Comparison of ENCODE assay signal across 14 cellular contexts in the genomic region with DNA sequence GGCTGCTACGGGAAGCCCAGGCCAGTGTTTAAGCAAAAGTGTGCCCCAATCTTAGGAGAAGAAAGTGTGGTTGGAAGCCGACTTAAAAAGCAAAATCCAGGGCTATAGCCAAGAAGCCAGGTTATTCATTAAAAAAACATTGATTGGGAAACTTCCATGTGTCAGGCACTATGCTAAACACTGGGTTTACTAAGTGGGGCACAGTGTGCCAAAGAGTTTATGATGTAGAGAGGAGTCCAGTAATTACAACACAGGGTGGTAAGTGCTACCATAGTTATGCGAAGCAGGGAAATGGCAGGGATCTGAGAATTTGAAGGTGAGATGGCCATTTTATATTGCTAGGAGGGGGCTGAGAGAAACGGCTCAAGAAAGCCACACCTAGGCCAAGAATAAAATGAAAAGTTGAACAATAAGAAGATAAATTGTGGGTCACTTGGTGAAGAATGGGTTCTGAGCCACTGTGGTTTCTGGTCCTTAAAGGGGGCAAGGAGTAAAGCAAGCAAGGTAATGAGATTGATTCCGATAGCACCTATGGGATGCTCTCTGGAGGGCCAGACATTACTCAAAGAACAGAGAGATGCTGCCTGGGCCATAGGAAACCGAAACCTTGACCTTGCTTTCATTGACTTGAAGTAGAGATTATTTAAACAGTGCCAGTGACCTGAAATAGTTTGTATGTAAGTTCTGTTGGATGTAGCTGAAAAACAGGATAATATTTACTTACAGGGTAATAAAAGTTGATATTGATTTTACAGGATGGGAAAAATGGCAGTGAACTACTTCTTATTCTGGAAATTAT.
DNase-seq lines count a peak whose midpoint lies in the region; ATAC-seq and TF ChIP-seq lines count a peak whose summit lies in the region.
"Had no signal": no experiment of that assay in that cellular context is flagged by ENCODE, and none has a peak within 500 bp of the region (broad histone marks: within the 10 kb centered on the region; RNA-seq: fewer than 3 reads in every experiment).

No MANE protein-coding gene starts in this region.

- intact Hi-C loops in upper lobe of right lung (cut with DNase I), result no loop called here

- peak overlapping the region; percentile 44 for H3K27ac ChIP-seq in upper lobe of right lung
- H3K27ac ChIP-seq: suprapubic skin had no signal

- in situ Hi-C loops in HAP-1 (cut with MboI; ENCODE audit: low sequenced_read_pairs), result no loop called here

- H3K9me3 ChIP-seq in upper lobe of right lung, result no peaks in the 10 kb centered on the region
- H3K9me3 ChIP-seq in HAP-1, result no peaks in the 10 kb centered on the region
- H3K9me3 ChIP-seq: suprapubic skin had no signal

- DNase-seq in HT1080 (ENCODE audit: low read depth) (peak; percentile 29), cardiac fibroblast (ENCODE audit: low read depth in 2 of 2) (peak; percentile 50 to 87), left lobe of liver (ENCODE audit: low spot score) (peak; percentile 58), upper lobe of right lung (no peak), NCI-H2029 (lab: John Stamatoyannopoulos, UW) (no peak), HAP-1 (ENCODE audit: low spot score in 2 of 2) (no peak)
- DNase-seq in activated CD8-positive, alpha-beta memory T cell treated with anti-CD3 and anti-CD28 coated beads for 24 hours, result no peak
- DNase-seq: activated B cell treated with CpG ODN at 0.5 μM for 24 hours; amygdala; naive thymus-derived CD8-positive, alpha-beta T cell; NCI-H1694 treated with DMSO at 0.1 percent for 48 hours; NCI-H69 had no signal

- ATAC-seq in left lobe of liver (peak; percentile 77), upper lobe of right lung (peak; percentile 90)
- ATAC-seq: naive thymus-derived CD8-positive, alpha-beta T cell; Panc1 had no signal

- H3K36me3 ChIP-seq in upper lobe of right lung (no peaks in the 10 kb centered on the region), HAP-1 (replicated peaks) (no peaks in the 10 kb centered on the region)
- H3K36me3 ChIP-seq: suprapubic skin had no signal

- H3K4me3 ChIP-seq in cardiac fibroblast (replicated peaks in 1 of 2; ENCODE audit: low read depth in 2 of 2, low read length in 2 of 2) (no peak overlapping the region), upper lobe of right lung (no peak overlapping the region), HAP-1 (no peak overlapping the region)
- H3K4me3 ChIP-seq: suprapubic skin had no signal

- H3K4me1 ChIP-seq in upper lobe of right lung, result no peaks in the 10 kb centered on the region
- no peaks in the 10 kb centered on the region for H3K4me1 ChIP-seq in HAP-1
- H3K4me1 ChIP-seq: suprapubic skin had no signal

- H3K27me3 ChIP-seq in upper lobe of right lung (no peaks in the 10 kb centered on the region), HAP-1 (ENCODE audit: low read depth) (0 out of 2 replicates have a peak, but pooled peaks cover 5% of the 10 kb centered on the region)
- H3K27me3 ChIP-seq: suprapubic skin had no signal

- TF ChIP-seq CTCF in cardiac fibroblast (IDR thresholded peaks at IDR 0.05; ENCODE audit: low read depth, low read length), result no peak
- no peak for TF ChIP-seq CTCF in upper lobe of right lung (IDR thresholded peaks at IDR 0.05)

Comparison
In these comparisons a context has a peak if more than half of its experiments do, and no peak if none do; other contexts are left out.
1. DNase-seq: peak in HT1080 (single experiment), cardiac fibroblast (2 of 2) and left lobe of liver (single experiment); none in upper lobe of right lung (single experiment), NCI-H2029 (single experiment), HAP-1 (0 of 2) and activated CD8-positive, alpha-beta memory T cell treated with anti-CD3 and anti-CD28 coated beads for 24 hours (single experiment).